9 cellular contexts compared by ENCODE assay signal in the genomic region with DNA sequence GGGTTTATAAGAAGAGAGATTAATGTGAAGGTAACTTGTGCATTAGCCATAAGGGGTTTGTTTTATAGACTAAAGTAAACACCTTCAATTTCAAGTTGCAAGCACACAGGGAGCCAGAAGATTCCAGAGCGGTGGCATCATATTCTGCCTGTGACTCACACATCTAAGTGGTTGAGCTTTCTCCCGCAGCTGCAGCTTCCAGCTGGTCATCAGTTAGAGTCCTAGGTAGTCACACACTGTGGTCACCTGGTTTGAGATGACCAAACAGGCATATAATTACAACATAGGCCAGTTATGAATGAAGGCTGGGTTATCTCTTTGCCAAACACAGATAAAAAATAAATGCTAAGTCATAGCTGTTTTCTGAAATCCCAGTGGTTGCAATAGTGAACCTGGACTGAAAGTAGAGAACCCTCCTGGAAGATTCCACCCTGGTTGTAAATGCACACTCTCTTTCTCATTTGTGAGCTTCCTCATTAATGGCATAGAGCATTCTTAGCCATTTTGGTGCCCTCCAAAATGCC.
DNase-seq lines count a peak whose midpoint lies in the region; ATAC-seq and TF ChIP-seq lines count a peak whose summit lies in the region.
"Had no signal": no experiment of that assay in that cellular context is flagged by ENCODE, and none has a peak within 500 bp of the region (broad histone marks: within the 10 kb centered on the region; RNA-seq: fewer than 3 reads in every experiment).

No MANE protein-coding gene starts in this region.

- no peaks in the 10 kb centered on the region for H3K27me3 Mint-ChIP-seq in effector memory CD8-positive, alpha-beta T cell
- H3K27me3 Mint-ChIP-seq: dendritic cell treated with granulocyte-macrophage colony-stimulating factor and Interleukin-4, amounts not matched to agents 40 ng/mL and 50 ng/mL, for 4 days had no signal

- H3K9me3 ChIP-seq in gastroesophageal sphincter, result no peaks in the 10 kb centered on the region
- no peaks in the 10 kb centered on the region for H3K9me3 ChIP-seq in skeletal muscle satellite cell (replicated peaks; ENCODE audit: low read length)

- TF ChIP-seq POLR2A in gastroesophageal sphincter (IDR thresholded peaks at IDR 0.05), result no peak

- H3K4me3 Mint-ChIP-seq in effector memory CD8-positive, alpha-beta T cell, result no peak overlapping the region
- H3K4me3 Mint-ChIP-seq: dendritic cell treated with granulocyte-macrophage colony-stimulating factor and Interleukin-4, amounts not matched to agents 40 ng/mL and 50 ng/mL, for 4 days had no signal

- H3K27me3 ChIP-seq in gastroesophageal sphincter (no peaks in the 10 kb centered on the region), skeletal muscle satellite cell (ENCODE audit: control insufficient read depth, insufficient read depth, low read length) (no peaks in the 10 kb centered on the region)

- H3K4me3 ChIP-seq in gastroesophageal sphincter (no peak overlapping the region), skeletal muscle satellite cell (ENCODE audit: low read length) (no peak overlapping the region)

- whole genome bisulfite sequencing in gastroesophageal sphincter (ENCODE audit: low coverage in 1 of 2), 2 donors, result 21 to 44% methylated on average over 2 of the region's 2 CpGs

- H3K36me3 Mint-ChIP-seq in effector memory CD8-positive, alpha-beta T cell (ENCODE audit: insufficient read depth), result no peaks in the 10 kb centered on the region

- TF ChIP-seq CTCF in gastroesophageal sphincter (IDR thresholded peaks at IDR 0.05), result no peak

- DNase-seq in HEK293T (ENCODE audit: extremely low spot score) (peak; percentile 23), RKO (ENCODE audit: low spot score) (peak; percentile 97), superior temporal gyrus (ENCODE audit: extremely low spot score) (no peak), mesenteric fat pad (ENCODE audit: low spot score) (no peak)
- no peak for DNase-seq in effector memory CD8-positive, alpha-beta T cell

- peaks cover 17 to 39% of the 10 kb centered on the region in 2 donors for H3K4me1 Mint-ChIP-seq in effector memory CD8-positive, alpha-beta T cell (ENCODE audit: low read depth in 2 of 2)

- no peak for TF ChIP-seq EP300 in gastroesophageal sphincter (IDR thresholded peaks at IDR 0.05)

- H3K9me3 Mint-ChIP-seq in effector memory CD8-positive, alpha-beta T cell, result peaks cover 0 to 2% of the 10 kb centered on the region in 2 donors
- H3K9me3 Mint-ChIP-seq: dendritic cell treated with granulocyte-macrophage colony-stimulating factor and Interleukin-4, amounts not matched to agents 40 ng/mL and 50 ng/mL, for 4 days had no signal

- H3K9ac ChIP-seq in skeletal muscle satellite cell (ENCODE audit: low read depth, low read length), result peak overlapping the region; percentile 13

- no peak overlapping the region for H3K27ac Mint-ChIP-seq in effector memory CD8-positive, alpha-beta T cell
- H3K27ac Mint-ChIP-seq: dendritic cell treated with granulocyte-macrophage colony-stimulating factor and Interleukin-4, amounts not matched to agents 40 ng/mL and 50 ng/mL, for 4 days had no signal

- H3K27ac ChIP-seq in gastroesophageal sphincter, result peak overlapping the region in 3 of 4 donors; percentile 43 to 50 (median 49)

- CTCF ChIA-PET in HEK293T (lab: Yijun Ruan, JAX), result no interaction called here

- H3K36me3 ChIP-seq in gastroesophageal sphincter, result no peaks in the 10 kb centered on the region
- no peaks in the 10 kb centered on the region for H3K36me3 ChIP-seq in skeletal muscle satellite cell (ENCODE audit: insufficient read depth, low read length)

- POLR2A ChIA-PET in HEK293T (lab: Yijun Ruan, JAX), result interaction anchor here (0.8 kb wide), 1 partner anchor 298 kb away, joined by 3 read pairs; a partner anchor contains a TSS

- H3K4me1 ChIP-seq in gastroesophageal sphincter (peaks cover 5 to 47% (median 5%) of the 10 kb centered on the region in 3 donors), skeletal muscle satellite cell (ENCODE audit: control insufficient read depth, insufficient read depth, low read length) (peaks cover 24% of the 10 kb centered on the region)

- peak overlapping the region; percentile 44 for H3K4me2 ChIP-seq in skeletal muscle satellite cell (ENCODE audit: low read length)

- ATAC-seq in gastroesophageal sphincter, result peak; percentile 92
- ATAC-seq in HG03135 (IDR thresholded peaks at IDR 0.05; ENCODE audit: unreplicated experiment), result no peak
- ATAC-seq in effector memory CD8-positive, alpha-beta T cell (replicated peaks), result no peak

TF ChIP-seq in HEK293T, 16 proteins besides CTCF, POLR2A, EP300 and RAD21:
- TF ChIP-seq BHLHE40 (IDR thresholded peaks at IDR 0.05; ENCODE audit: borderline replicate concordance) (no peak), CTBP1 (IDR thresholded peaks at IDR 0.05; ENCODE audit: borderline replicate concordance) (no peak), SP1 (IDR thresholded peaks at IDR 0.05) (no peak), ZNF384 (IDR thresholded peaks at IDR 0.05) (no peak), FOXM1 (IDR thresholded peaks at IDR 0.05; ENCODE audit: borderline replicate concordance) (no peak)
- TF ChIP-seq, protein P1, sequence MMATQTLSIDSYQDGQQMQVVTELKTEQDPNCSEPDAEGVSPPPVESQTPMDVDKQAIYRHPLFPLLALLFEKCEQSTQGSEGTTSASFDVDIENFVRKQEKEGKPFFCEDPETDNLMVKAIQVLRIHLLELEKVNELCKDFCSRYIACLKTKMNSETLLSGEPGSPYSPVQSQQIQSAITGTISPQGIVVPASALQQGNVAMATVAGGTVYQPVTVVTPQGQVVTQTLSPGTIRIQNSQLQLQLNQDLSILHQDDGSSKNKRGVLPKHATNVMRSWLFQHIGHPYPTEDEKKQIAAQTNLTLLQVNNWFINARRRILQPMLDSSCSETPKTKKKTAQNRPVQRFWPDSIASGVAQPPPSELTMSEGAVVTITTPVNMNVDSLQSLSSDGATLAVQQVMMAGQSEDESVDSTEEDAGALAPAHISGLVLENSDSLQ (IDR thresholded peaks at IDR 0.05), result no peak
TF ChIP-seq in HEK293T: peak in this region for 0.

Comparison
In these comparisons a context has a peak if more than half of its experiments do, and no peak if none do; other contexts are left out.
1. DNase-seq: peak in HEK293T (single experiment) and RKO (single experiment); none in effector memory CD8-positive, alpha-beta T cell (0 of 3), superior temporal gyrus (single experiment) and mesenteric fat pad (single experiment).